In the genomic region with DNA sequence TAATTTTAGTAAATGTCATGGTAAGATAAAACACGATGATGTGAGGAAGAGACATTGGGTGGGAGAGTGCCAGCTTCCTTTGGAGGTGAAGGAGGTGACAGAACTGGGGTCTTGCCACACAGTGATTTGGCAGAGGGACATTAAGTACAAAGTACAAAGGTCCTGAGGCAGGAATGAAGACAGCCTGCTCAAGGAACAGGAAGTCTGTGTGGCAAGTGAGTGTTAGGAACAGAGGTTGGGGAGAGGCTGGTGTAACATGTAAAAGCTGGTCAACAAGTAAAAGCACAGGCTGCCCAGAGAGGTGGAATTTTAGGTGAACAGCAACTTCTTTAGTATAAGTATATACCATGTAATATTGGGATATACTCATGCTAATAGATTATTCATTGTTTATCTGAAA, we compare ENCODE assay signal across 32 cellular contexts.
DNase-seq lines count a peak whose midpoint lies in the region; ATAC-seq, FAIRE-seq and TF ChIP-seq lines count a peak whose summit lies in the region.
"Had no signal": no experiment of that assay in that cellular context is flagged by ENCODE, and none has a peak within 500 bp of the region (broad histone marks: within the 10 kb centered on the region; RNA-seq: fewer than 3 reads in every experiment).

No MANE protein-coding gene starts in this region.

- no peak for DNase-seq in activated naive CD4-positive, alpha-beta T cell (lab: John Stamatoyannopoulos, UW)
- DNase-seq in LoVo (ENCODE audit: low spot score) (peak; percentile 12), immature natural killer cell (no peak), small intestine (peak; percentile 73), lower leg skin (ENCODE audit: low spot score in 2 of 2) (no peak)
- DNase-seq: activated CD4-positive, CD25-positive, alpha-beta regulatory T cell; activated CD8-positive, alpha-beta memory T cell treated with anti-CD3 and anti-CD28 coated beads, Interleukin-2, amount 50 U/mL, for 48 hours; caudate nucleus; cortex of kidney; DMS153; glutamatergic neuron; H7; KG1; MM.1S; NCI-H1105 treated with DMSO at 0.1 percent for 48 hours; NCI-H187 treated with DMSO at 0.1 percent for 48 hours; NCI-H2171 treated with DMSO at 0.1 percent for 48 hours; NCI-H510A treated with DMSO at 0.1 percent for 48 hours; right lobe of liver; stimulated activated CD4-positive, alpha-beta T cell treated with anti-CD3 and anti-CD28 coated beads, Interleukin-12 subunit alpha, Interleukin-12 subunit beta, amount 100 ng/mL, for 4 hours; stimulated activated CD4-positive, alpha-beta T cell treated with anti-CD3 and anti-CD28 coated beads, Interleukin-2, amount 100 ng/mL, for 48 hours; transverse colon had no signal

- H3K27ac Mint-ChIP-seq in activated naive CD4-positive, alpha-beta T cell treated with anti-CD3 and anti-CD28 coated beads, Interleukin-2, amount 50 U/mL, for 24 hours: peak overlapping the region; percentile 21
- peak overlapping the region; percentile 73 to 93 (median 82) for H3K27ac Mint-ChIP-seq in immature natural killer cell
- H3K27ac Mint-ChIP-seq: activated T-helper 2 cell treated with anti-CD3 and anti-CD28 coated beads, Interferon-gamma antibody, Interleukin-2, Interleukin-4, amounts not matched to agents 10 μg/mL and 5 μg/mL and 100 μg/mL, durations not matched to agents 14 hours and 24 hours and 36 hours; neural progenitor cell had no signal

- 0 to 48% (median 7%) methylated on average over 1 of the region's 1 CpG for WGBS in small intestine, 3 donors
- WGBS in lower leg skin, 2 donors: 40 to 90% methylated on average over 1 of the region's 1 CpG

- peaks cover 4% of the 10 kb centered on the region for H3K9me3 Mint-ChIP-seq in activated naive CD4-positive, alpha-beta T cell treated with anti-CD3 and anti-CD28 coated beads, Interleukin-2, amount 50 U/mL, for 24 hours
- no peaks in the 10 kb centered on the region for H3K9me3 Mint-ChIP-seq in immature natural killer cell

- TF ChIP-seq POLR2A in lower leg skin (IDR thresholded peaks at IDR 0.05): no peak

- H3K36me3 ChIP-seq in small intestine (ENCODE audit: control insufficient read depth in 2 of 2, insufficient read depth in 2 of 2, low read length in 2 of 2): peaks cover 0 to 5% of the 10 kb centered on the region in 2 donors
- H3K36me3 ChIP-seq: neural progenitor cell had no signal

- H3K27ac ChIP-seq in small intestine (ENCODE audit: low read depth in 1 of 2, low read length in 1 of 2): no peak overlapping the region
- H3K27ac ChIP-seq: HL-60, neural progenitor cell, right lobe of liver, RWPE1, transverse colon had no signal

- peaks cover 44% of the 10 kb centered on the region for H3K36me3 Mint-ChIP-seq in activated naive CD4-positive, alpha-beta T cell treated with anti-CD3 and anti-CD28 coated beads, Interleukin-2, amount 50 U/mL, for 24 hours
- H3K36me3 Mint-ChIP-seq in immature natural killer cell: peaks cover 41 to 58% (median 45%) of the 10 kb centered on the region in 3 donors
- H3K36me3 Mint-ChIP-seq: neural progenitor cell had no signal

- no peak overlapping the region for H3K4me3 Mint-ChIP-seq in activated naive CD4-positive, alpha-beta T cell treated with anti-CD3 and anti-CD28 coated beads, Interleukin-2, amount 50 U/mL, for 24 hours
- peak overlapping the region in 1 of 5 donors; percentile 58 for H3K4me3 Mint-ChIP-seq in immature natural killer cell
- H3K4me3 Mint-ChIP-seq: neural progenitor cell had no signal

- TF ChIP-seq CTCF in lower leg skin (IDR thresholded peaks at IDR 0.05): no peak

- H3K27me3 ChIP-seq in small intestine (ENCODE audit: control insufficient read depth in 2 of 2, insufficient read depth in 2 of 2, low read length in 2 of 2): no peaks in the 10 kb centered on the region
- H3K27me3 ChIP-seq: neural progenitor cell, right lobe of liver, transverse colon had no signal

- no peaks in the 10 kb centered on the region for H3K4me1 ChIP-seq in small intestine (ENCODE audit: control insufficient read depth in 2 of 2, insufficient read depth in 1 of 2, low read depth in 1 of 2, low read length in 1 of 2)
- H3K4me1 ChIP-seq: neural progenitor cell, right lobe of liver, transverse colon had no signal

- intact Hi-C loops in lower leg skin (cut with DNase I; ENCODE audit: low total_unique reads): no loop called here

- peaks cover 16% of the 10 kb centered on the region for H3K4me1 Mint-ChIP-seq in activated naive CD4-positive, alpha-beta T cell treated with anti-CD3 and anti-CD28 coated beads, Interleukin-2, amount 50 U/mL, for 24 hours
- H3K4me1 Mint-ChIP-seq in immature natural killer cell: peaks cover 55 to 65% of the 10 kb centered on the region in 2 donors

- ATAC-seq in GM19351 (IDR thresholded peaks at IDR 0.05; ENCODE audit: unreplicated experiment) (no peak), HG02852 (IDR thresholded peaks at IDR 0.05; ENCODE audit: unreplicated experiment) (no peak)
- ATAC-seq: esophagus mucosa, GM12878, right lobe of liver had no signal

- FAIRE-seq in small intestine (lab: Jason Lieb, UNC): no peak
- FAIRE-seq: GM12878, keratinocyte had no signal

- no peaks in the 10 kb centered on the region for H3K9me3 ChIP-seq in small intestine (ENCODE audit: control insufficient read depth, low read depth)
- H3K9me3 ChIP-seq: right lobe of liver had no signal

- H3K27me3 Mint-ChIP-seq in activated naive CD4-positive, alpha-beta T cell treated with anti-CD3 and anti-CD28 coated beads, Interleukin-2, amount 50 U/mL, for 24 hours: no peaks in the 10 kb centered on the region
- peaks cover 0 to 10% (median 6%) of the 10 kb centered on the region in 3 donors for H3K27me3 Mint-ChIP-seq in immature natural killer cell (ENCODE audit: low read depth in 3 of 3)

- H3K4me3 ChIP-seq in small intestine (ENCODE audit: low read depth in 1 of 2, low read length in 2 of 2) (no peak overlapping the region), lower leg skin (ENCODE audit: low read depth, poor library complexity, severe bottlenecking) (no peak overlapping the region)
- H3K4me3 ChIP-seq: GM12878, neural progenitor cell, right lobe of liver, transverse colon had no signal

Comparison
In these comparisons a context has a peak if more than half of its experiments do, and no peak if none do; other contexts are left out.
1. DNase-seq: peak in LoVo (single experiment) and small intestine (single experiment); none in activated naive CD4-positive, alpha-beta T cell (0 of 4), immature natural killer cell (0 of 3) and lower leg skin (0 of 2).